Comparison of ENCODE assay signal across 1 cellular context in the genomic region with DNA sequence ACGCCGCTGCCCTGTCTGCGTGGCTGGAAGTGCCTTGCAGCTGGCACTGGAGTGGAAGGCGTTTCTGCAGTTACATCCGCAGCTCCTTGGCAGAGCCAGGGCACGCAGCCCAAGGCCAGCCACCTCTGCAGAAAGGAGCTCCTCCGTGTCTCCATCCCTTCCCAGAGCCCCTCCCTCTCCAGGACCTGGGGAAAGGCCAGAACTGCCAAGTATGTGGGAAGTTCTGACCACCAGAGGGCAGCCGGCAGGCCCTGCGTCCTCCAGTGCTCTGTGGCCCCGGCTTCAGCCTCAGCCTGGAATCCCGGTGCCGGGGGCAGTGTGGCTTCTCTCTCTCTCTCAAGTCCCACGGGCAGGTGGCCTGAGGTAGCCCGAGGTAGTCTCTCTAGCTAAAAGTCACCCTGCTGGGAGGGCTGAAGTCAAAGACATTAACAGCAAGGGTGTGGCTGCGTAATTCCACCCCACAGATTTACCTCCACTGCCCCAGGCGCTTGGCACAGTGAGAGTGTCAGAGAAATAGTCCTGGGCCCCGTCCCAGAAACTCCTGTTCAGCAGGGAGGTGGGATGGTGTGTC.
TF ChIP-seq lines count a peak whose summit lies in the region.

No MANE protein-coding gene starts in this region.

TF ChIP-seq in HepG2, 621 proteins besides CTCF, POLR2A, EP300 and RAD21 (continued from another document):
- TF ChIP-seq SYNCRIP (IDR thresholded peaks at IDR 0.05; ENCODE audit: insufficient read depth, low read depth, low read length), result no peak
- TF ChIP-seq GABPB1 (CRISPR knock-in tag; IDR thresholded peaks at IDR 0.05), result peak; percentile 27; the same call in 1 of the 2 replicates
- no peak for TF ChIP-seq GATAD1 (CRISPR knock-in tag; IDR thresholded peaks at IDR 0.05)
- TF ChIP-seq MXI1 (IDR thresholded peaks at IDR 0.05; ENCODE audit: borderline replicate concordance, low read depth, low read length), result no peak
- no peak for TF ChIP-seq KLF15 (CRISPR knock-in tag; IDR thresholded peaks at IDR 0.05; ENCODE audit: borderline replicate concordance)
- TF ChIP-seq ZBTB7B (CRISPR knock-in tag; IDR thresholded peaks at IDR 0.05), result no peak
- TF ChIP-seq, protein P1, sequence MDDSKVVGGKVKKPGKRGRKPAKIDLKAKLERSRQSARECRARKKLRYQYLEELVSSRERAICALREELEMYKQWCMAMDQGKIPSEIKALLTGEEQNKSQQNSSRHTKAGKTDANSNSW (CRISPR knock-in tag; IDR thresholded peaks at IDR 0.05; ENCODE audit: borderline replicate concordance), result no peak
- TF ChIP-seq PTBP1 (IDR thresholded peaks at IDR 0.05; ENCODE audit: low read depth, low read length, poor library complexity, severe bottlenecking), result no peak
- no peak for TF ChIP-seq ZNF230 (CRISPR knock-in tag; IDR thresholded peaks at IDR 0.05)
- TF ChIP-seq, protein P2, sequence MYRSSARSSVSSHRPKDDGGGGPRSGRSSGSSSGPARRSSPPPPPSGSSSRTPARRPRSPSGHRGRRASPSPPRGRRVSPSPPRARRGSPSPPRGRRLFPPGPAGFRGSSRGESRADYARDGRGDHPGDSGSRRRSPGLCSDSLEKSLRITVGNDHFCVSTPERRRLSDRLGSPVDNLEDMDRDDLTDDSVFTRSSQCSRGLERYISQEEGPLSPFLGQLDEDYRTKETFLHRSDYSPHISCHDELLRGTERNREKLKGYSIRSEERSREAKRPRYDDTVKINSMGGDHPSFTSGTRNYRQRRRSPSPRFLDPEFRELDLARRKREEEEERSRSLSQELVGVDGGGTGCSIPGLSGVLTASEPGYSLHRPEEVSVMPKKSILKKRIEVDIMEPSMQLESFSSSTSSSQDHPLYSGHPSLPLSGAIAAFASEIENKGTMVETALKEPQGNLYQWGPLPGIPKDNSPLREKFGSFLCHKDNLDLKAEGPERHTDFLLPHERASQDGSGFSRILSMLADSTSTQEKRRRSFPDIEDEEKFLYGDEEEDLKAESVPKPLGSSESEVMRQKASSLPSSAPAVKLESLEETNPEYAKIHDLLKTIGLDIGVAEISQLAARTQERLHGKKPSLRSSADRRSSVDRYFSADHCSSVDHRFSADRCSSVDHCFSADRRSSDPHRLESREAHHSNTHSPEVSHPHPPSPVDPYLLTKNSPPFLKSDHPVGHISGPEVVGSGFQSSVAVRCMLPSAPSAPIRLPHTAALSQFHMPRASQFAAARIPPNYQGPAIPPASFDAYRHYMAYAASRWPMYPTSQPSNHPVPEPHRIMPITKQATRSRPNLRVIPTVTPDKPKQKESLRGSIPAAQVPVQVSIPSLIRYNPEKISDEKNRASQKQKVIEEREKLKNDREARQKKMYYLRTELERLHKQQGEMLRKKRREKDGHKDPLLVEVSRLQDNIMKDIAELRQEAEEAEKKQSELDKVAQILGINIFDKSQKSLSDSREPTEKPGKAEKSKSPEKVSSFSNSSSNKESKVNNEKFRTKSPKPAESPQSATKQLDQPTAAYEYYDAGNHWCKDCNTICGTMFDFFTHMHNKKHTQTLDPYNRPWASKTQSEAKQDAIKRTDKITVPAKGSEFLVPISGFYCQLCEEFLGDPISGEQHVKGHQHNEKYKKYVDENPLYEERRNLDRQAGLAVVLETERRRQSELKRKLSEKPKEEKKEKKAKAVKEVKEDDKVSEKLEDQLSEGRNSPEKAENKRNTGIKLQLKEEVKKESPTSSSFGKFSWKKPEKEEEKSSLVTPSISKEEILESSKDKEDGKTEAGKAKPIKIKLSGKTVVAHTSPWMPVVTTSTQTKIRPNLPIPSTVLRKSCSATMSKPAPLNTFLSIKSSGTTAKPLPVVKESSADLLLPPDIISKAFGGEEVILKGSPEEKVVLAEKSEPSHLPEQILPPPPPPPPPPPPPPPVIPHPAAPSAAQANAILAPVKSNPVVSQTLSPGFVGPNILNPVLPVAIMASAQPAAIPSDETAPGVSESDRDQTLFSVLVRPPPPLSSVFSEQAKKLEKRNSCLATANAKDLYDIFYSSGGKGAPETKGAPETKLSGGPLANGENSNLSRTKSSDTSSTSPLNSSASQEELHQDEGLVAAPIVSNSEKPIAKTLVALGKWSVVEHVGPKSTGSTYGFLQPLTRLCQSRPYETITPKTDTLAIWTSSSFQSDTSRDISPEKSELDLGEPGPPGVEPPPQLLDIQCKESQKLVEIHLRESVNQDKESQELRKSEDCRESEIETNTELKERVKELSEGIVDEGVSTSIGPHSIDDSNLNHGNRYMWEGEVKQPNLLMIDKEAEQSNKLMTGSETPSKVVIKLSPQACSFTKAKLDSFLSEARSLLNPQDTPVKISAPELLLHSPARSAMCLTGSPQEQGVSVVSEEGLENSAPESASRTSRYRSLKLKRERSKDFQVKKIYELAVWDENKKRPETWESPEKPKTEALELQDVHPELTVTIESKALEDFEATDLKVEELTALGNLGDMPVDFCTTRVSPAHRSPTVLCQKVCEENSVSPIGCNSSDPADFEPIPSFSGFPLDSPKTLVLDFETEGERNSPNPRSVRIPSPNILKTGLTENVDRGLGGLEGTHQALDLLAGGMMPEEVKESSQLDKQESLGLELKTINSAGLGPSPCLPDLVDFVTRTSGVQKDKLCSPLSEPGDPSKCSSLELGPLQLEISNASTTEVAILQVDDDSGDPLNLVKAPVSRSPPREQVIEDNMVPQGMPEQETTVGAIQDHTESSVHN (CRISPR knock-in tag; IDR thresholded peaks at IDR 0.05), result no peak
- no peak for TF ChIP-seq RFX5 (IDR thresholded peaks at IDR 0.05; ENCODE audit: low read depth, low read length)
- no peak for TF ChIP-seq ZNF782 (CRISPR knock-in tag; IDR thresholded peaks at IDR 0.05; ENCODE audit: borderline replicate concordance)
- no peak for TF ChIP-seq ZNF264 (CRISPR knock-in tag; IDR thresholded peaks at IDR 0.05)
- TF ChIP-seq, protein P3, sequence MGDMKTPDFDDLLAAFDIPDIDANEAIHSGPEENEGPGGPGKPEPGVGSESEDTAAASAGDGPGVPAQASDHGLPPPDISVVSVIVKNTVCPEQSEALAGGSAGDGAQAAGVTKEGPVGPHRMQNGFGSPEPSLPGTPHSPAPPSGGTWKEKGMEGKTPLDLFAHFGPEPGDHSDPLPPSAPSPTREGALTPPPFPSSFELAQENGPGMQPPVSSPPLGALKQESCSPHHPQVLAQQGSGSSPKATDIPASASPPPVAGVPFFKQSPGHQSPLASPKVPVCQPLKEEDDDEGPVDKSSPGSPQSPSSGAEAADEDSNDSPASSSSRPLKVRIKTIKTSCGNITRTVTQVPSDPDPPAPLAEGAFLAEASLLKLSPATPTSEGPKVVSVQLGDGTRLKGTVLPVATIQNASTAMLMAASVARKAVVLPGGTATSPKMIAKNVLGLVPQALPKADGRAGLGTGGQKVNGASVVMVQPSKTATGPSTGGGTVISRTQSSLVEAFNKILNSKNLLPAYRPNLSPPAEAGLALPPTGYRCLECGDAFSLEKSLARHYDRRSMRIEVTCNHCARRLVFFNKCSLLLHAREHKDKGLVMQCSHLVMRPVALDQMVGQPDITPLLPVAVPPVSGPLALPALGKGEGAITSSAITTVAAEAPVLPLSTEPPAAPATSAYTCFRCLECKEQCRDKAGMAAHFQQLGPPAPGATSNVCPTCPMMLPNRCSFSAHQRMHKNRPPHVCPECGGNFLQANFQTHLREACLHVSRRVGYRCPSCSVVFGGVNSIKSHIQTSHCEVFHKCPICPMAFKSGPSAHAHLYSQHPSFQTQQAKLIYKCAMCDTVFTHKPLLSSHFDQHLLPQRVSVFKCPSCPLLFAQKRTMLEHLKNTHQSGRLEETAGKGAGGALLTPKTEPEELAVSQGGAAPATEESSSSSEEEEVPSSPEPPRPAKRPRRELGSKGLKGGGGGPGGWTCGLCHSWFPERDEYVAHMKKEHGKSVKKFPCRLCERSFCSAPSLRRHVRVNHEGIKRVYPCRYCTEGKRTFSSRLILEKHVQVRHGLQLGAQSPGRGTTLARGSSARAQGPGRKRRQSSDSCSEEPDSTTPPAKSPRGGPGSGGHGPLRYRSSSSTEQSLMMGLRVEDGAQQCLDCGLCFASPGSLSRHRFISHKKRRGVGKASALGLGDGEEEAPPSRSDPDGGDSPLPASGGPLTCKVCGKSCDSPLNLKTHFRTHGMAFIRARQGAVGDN (CRISPR knock-in tag; IDR thresholded peaks at IDR 0.05), result 0 out of 2 replicates have a peak, but pooled peaks have one; percentile 16
